10 cellular contexts compared by ENCODE assay signal in the genomic region with DNA sequence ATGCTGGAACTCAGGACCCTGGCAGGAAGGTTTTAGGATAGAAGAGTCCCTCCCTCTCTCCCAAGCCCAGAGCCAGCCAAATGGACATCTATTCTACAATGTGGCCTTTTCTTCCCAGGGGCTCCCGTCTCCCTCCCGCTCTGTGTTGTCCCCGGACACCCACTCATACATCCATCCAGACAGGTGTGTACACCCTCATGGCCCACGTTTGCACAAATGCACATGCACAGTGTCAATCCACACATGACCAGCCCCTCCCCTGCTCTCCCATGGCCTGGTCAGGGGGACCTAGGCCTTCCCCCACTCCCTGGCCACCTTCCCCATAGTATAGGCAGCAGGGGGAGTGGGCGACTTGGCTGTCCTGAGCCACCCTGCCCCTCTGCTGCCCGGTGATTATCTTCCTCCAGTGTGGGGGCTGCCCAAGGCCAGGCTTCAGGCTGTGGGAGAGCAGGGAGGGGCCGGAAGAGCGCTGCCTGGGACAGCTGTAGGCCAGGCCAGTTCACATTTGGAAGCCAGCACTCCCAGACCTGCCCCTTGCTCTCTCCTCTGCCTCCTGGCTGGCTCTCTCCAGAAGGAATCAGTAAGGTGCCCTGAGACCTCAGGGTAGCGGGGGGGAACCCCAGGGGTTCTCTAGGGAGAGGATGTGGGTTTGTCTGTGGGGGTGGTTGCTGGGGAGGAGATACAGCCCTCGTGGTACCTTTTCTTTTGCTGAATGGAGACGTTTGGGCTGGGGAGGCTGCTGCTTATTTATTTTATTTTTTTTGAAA. TPM values are rescaled to one million over a fixed set of nuclear protein-coding genes. Genes with fewer than 3 reads are reported as not detected.
DNase-seq lines count a peak whose midpoint lies in the region; ATAC-seq, FAIRE-seq and TF ChIP-seq lines count a peak whose summit lies in the region.
"Had no signal": no experiment of that assay in that cellular context is flagged by ENCODE, and none has a peak within 500 bp of the region (broad histone marks: within the 10 kb centered on the region; RNA-seq: fewer than 3 reads in every experiment).

No MANE protein-coding gene starts in this region.

- TF ChIP-seq CTCF in GM12878 (IDR thresholded peaks at IDR 0.05 in 2 of 3, conservative IDR thresholded peaks at IDR 0.05 in 1 of 3; ENCODE audit: control insufficient read depth in 2 of 3, extremely low read depth in 1 of 3, insufficient read depth in 1 of 3, low read depth in 3 of 3, low read length in 3 of 3) (no peak), dorsolateral prefrontal cortex (IDR thresholded peaks at IDR 0.05 in 54 of 56, conservative IDR thresholded peaks at IDR 0.05 in 2 of 56; ENCODE audit: low read depth in 1 of 56, partially characterized antibody in 56 of 56) (no peak), GM23338 (conservative IDR thresholded peaks at IDR 0.05; ENCODE audit: low read depth in 2 of 2) (no peak)

- RAD21 ChIA-PET in GM12878 (lab: Charles Lee; ENCODE audit: unreplicated experiment) = interaction anchor here (1.2 to 2.4 kb wide), 4 partner anchors 9 to 21 kb away, joined by 3 to 12 read pairs (median 6); no protein-coding TSS in a partner anchor

- peak; percentile 58 for ATAC-seq in GM21576 (IDR thresholded peaks at IDR 0.05; ENCODE audit: unreplicated experiment)
- ATAC-seq in GM12878 = peak; percentile 61
- no peak for ATAC-seq in GM23338

- peaks cover 20% of the 10 kb centered on the region for H3K27me3 Mint-ChIP-seq in GM23338 (ENCODE audit: insufficient read depth, low read depth, poor library complexity)

- POLR2A ChIA-PET in GM12878 (lab: Charles Lee) = interaction anchor here (0.7 to 1.3 kb wide), 3 partner anchors 9 to 177 kb away, joined by 3 read pairs; a partner anchor contains a TSS

- peaks cover 57% of the 10 kb centered on the region for H3K4me1 ChIP-seq in GM12878 (ENCODE audit: control insufficient read depth, insufficient read depth, low read length)
- peaks cover 13% of the 10 kb centered on the region for H3K4me1 ChIP-seq in GM23338 (ENCODE audit: insufficient read depth)

- H3K9me2 ChIP-seq in GM23338 (ENCODE audit: insufficient read depth) = no peaks in the 10 kb centered on the region

- DNase-seq in AG20443 (ENCODE audit: low spot score) (peak; percentile 41), T follicular helper cell (ENCODE audit: low read depth) (peak; percentile 74), GM12878 (ENCODE audit: low read depth, low spot score) (peak; percentile 56), EL (no peak), dorsolateral prefrontal cortex (no peak), GM23338 (ENCODE audit: low spot score) (no peak)
- DNase-seq in stimulated activated naive CD4-positive, alpha-beta T cell treated with Interleukin-2 at 50 U/mL for 16 hours (lab: John Stamatoyannopoulos, UW) = peak; percentile 61
- DNase-seq: heart right ventricle had no signal

- H3K79me2 ChIP-seq in GM12878 (ENCODE audit: control insufficient read depth, insufficient read depth, low read length) (peaks cover 20% of the 10 kb centered on the region), GM23338 (replicated peaks; ENCODE audit: insufficient read depth) (no peaks in the 10 kb centered on the region)

- H3K27ac Mint-ChIP-seq in GM23338 = no peak overlapping the region

- SMC1A ChIA-PET in GM12878 (lab: Charles Lee; ENCODE audit: uncharacterized antibody, unreplicated experiment) = interaction anchor here (0.9 to 2.4 kb wide), 8 partner anchors 9 to 149 kb away, joined by 3 to 21 read pairs (median 4); no protein-coding TSS in a partner anchor

- TF ChIP-seq EP300 in GM12878 (IDR thresholded peaks at IDR 0.05; ENCODE audit: borderline replicate concordance in 1 of 2, control insufficient read depth in 1 of 2, low read depth in 2 of 2, low read length in 2 of 2) = peak; percentile 54 to 74; a peak in 2 of 4 replicates

- H3K36me3 ChIP-seq in GM12878 (ENCODE audit: control insufficient read depth in 2 of 2, insufficient read depth in 2 of 2, low read length in 1 of 2) (no peaks in the 10 kb centered on the region), GM23338 (ENCODE audit: insufficient read depth) (no peaks in the 10 kb centered on the region)
- H3K36me3 ChIP-seq: heart right ventricle, thoracic aorta had no signal

- H3K9ac ChIP-seq in GM12878 (ENCODE audit: control insufficient read depth, insufficient read depth, low read length) = peak overlapping the region; percentile 31; the same call in 1 of the 2 replicates

- no peak for TF ChIP-seq RAD21 in GM12878 (IDR thresholded peaks at IDR 0.05; ENCODE audit: insufficient read depth, low read depth, low read length)

- in situ Hi-C loops in GM12878 (cut with MboI) = no loop called here

- no peak overlapping the region for H3K4me3 Mint-ChIP-seq in GM23338

- H4K20me1 ChIP-seq in GM12878 (ENCODE audit: control insufficient read depth, insufficient read depth) (no peaks in the 10 kb centered on the region), GM23338 (replicated peaks; ENCODE audit: insufficient read depth) (no peaks in the 10 kb centered on the region)

- WGBS in GM12878 (ENCODE audit: insufficient coverage, insufficient replicate concordance, low lambda C conversion rate, missing lambda C conversion rate) = 22% methylated on average over 11 of the region's 11 CpGs

- H3K27me3 ChIP-seq in GM12878 (replicated peaks in 1 of 2; ENCODE audit: control insufficient read depth in 2 of 2, insufficient read depth in 2 of 2, low read length in 1 of 2) = no peaks in the 10 kb centered on the region
- H3K27me3 ChIP-seq in dorsolateral prefrontal cortex = no peaks in the 10 kb centered on the region
- no peaks in the 10 kb centered on the region for H3K27me3 ChIP-seq in GM23338 (ENCODE audit: insufficient read depth)
- H3K27me3 ChIP-seq: heart right ventricle had no signal

- FAIRE-seq in GM12878 (lab: Jason Lieb, UNC) = no peak

- no peaks in the 10 kb centered on the region for H3K9me3 ChIP-seq in GM12878 (replicated peaks; ENCODE audit: control insufficient read depth, insufficient read depth, low read length)
- H3K9me3 ChIP-seq: heart right ventricle, thoracic aorta had no signal

- peak overlapping the region; percentile 71 for H3K4me2 ChIP-seq in GM12878 (ENCODE audit: control insufficient read depth, insufficient read depth)
- H3K4me2 ChIP-seq in GM23338 = no peak overlapping the region

- CTCF ChIA-PET in GM12878 (lab: Yijun Ruan, JAX) = interaction anchor here (1.1 to 9.2 kb wide), 8 partner anchors 9 to 152 kb away, joined by 3 to 171 read pairs (median 9); a partner anchor contains a TSS

- H2AFZ ChIP-seq in GM12878 (ENCODE audit: control insufficient read depth, low read depth, low read length) (0 out of 2 replicates have a peak overlapping the region, but pooled peaks have one; percentile 7), GM23338 (no peak overlapping the region)

- H3K4me1 Mint-ChIP-seq in GM23338 = peaks cover 60% of the 10 kb centered on the region

- intact Hi-C loops in GM12878 (cut with micrococcal nuclease; ENCODE audit: unreplicated experiment) = no loop called here
- intact Hi-C loops in dorsolateral prefrontal cortex (cut with DNase I) = no loop called here

- H3K36me3 Mint-ChIP-seq in GM23338 (ENCODE audit: low read depth) = no peaks in the 10 kb centered on the region

- H3K27ac ChIP-seq in GM12878 (ENCODE audit: control insufficient read depth, insufficient read depth) (peak overlapping the region; percentile 29), dorsolateral prefrontal cortex (no peak overlapping the region), GM23338 (ENCODE audit: low read depth) (no peak overlapping the region)
- H3K27ac ChIP-seq: thoracic aorta had no signal

- no peaks in the 10 kb centered on the region for H3F3A ChIP-seq in GM23338 (replicated peaks; ENCODE audit: low read depth)

- H3K4me3 ChIP-seq in GM12878 (peak overlapping the region; percentile 26), dorsolateral prefrontal cortex (no peak overlapping the region), GM23338 (no peak overlapping the region)
- H3K4me3 ChIP-seq: heart right ventricle, thoracic aorta had no signal

- peaks cover 1% of the 10 kb centered on the region; the same call in 1 of the 3 replicates for H3K9me3 Mint-ChIP-seq in GM23338

- no TSS peak for BruUV-seq in GM12878 (replicated peaks; lab: Mats Ljungman, UMichigan)

- peak; percentile 27; the same call in 1 of the 2 replicates for TF ChIP-seq POLR2A in GM12878 (IDR thresholded peaks at IDR 0.05; ENCODE audit: low read depth, low read length)

RNA-seq across cellular contexts. Expression of a gene that starts 4.1 kb away (rescaled TPM):
- 135 and 145 TPM in 2 replicates for total RNA-seq in GM12878 (2013; cell fraction: nucleolus; rRNA removed)
- total RNA-seq in GM12878 (2014; rRNA removed) = 95.2 and 111 TPM in 2 replicates
- 61.6 and 78.5 TPM in 2 replicates for total RNA-seq in GM12878 (2014; rRNA removed; fragmentation: Illumina TruSeq; extraction: Trizol)
- total RNA-seq in GM12878 (2021) = 99.8 and 102 TPM in 2 replicates
- polyA plus RNA-seq in GM12878 (2011; ENCODE audit: low read depth) = 31.0 TPM
- 74.3 and 91.0 TPM in 2 replicates for polyA plus RNA-seq in GM12878 (2011; rRNA removed)
- polyA plus RNA-seq in GM12878 (2011; cell fraction: cytosol; rRNA removed) = 168 and 186 TPM in 2 replicates
- polyA plus RNA-seq in GM12878 (2011; cell fraction: nucleus; rRNA removed) = 173 and 188 TPM in 2 replicates
- polyA plus RNA-seq in GM12878 (2012) = 48.5 and 49.9 TPM in 2 replicates
- 73.7 and 102 TPM in 2 replicates for polyA plus RNA-seq in GM12878 (2014; fragmentation: Illumina TruSeq; extraction: Trizol)
- 10 to 100 TPM in 1 of 2 experiments, 1 to 10 TPM in 1; 7.9 to 14.2 TPM for polyA plus RNA-seq in GM12878 (2014; fragmentation: Nextera tagmentation; extraction: Ambion mirVana)
- 100 and 102 TPM in 2 replicates for polyA plus RNA-seq in GM12878 (2014; rRNA removed)
- 100 to 1,000 TPM; 116 to 117 TPM for polyA plus RNA-seq in GM12878 (2016; fragmentation: Nextera tagmentation; extraction: Ambion mirVana)
- 97.4 and 135 TPM in 2 replicates for polyA minus RNA-seq in GM12878 (2011; rRNA and poly(A)+ RNA removed)
- polyA minus RNA-seq in GM12878 (2011; cell fraction: cytosol; rRNA and poly(A)+ RNA removed) = 50.4 and 50.5 TPM in 2 replicates
- polyA minus RNA-seq in GM12878 (2011; cell fraction: nucleus; rRNA and poly(A)+ RNA removed) = 50.2 and 85.1 TPM in 2 replicates
- 1 to 10 TPM in 52 of 120 experiments, under 1 TPM in 48, not detected in 20; 0.16 to 4.1 (median 1.0) TPM for total RNA-seq in dorsolateral prefrontal cortex
- 0.12 TPM in 1 of 2 replicates, not detected in the other for total RNA-seq in GM23338 (2014; rRNA removed; shearing (Covaris generic))
- 0.33 TPM in 1 of 2 replicates, not detected in the other for polyA plus RNA-seq in GM23338 (2016; fragmentation: Nextera tagmentation; extraction: Ambion mirVana)

RNA-seq across cellular contexts. Expression of a gene that starts 19.9 kb away (rescaled TPM):
- 13.7 and 18.1 TPM in 2 replicates for total RNA-seq in GM12878 (2013; cell fraction: nucleolus; rRNA removed)
- total RNA-seq in GM12878 (2014; rRNA removed) (18.8 and 20.7 TPM in 2 replicates), GM12878 (2014; rRNA removed; fragmentation: Illumina TruSeq; extraction: Trizol) (10.3 and 12.0 TPM in 2 replicates), GM12878 (2021) (30.5 and 33.6 TPM in 2 replicates), dorsolateral prefrontal cortex (100 to 1,000 TPM in 119 of 120 experiments, 10 to 100 TPM in 1; 88.0 to 248 (median 166) TPM)
- polyA plus RNA-seq in GM12878 (2011; ENCODE audit: low read depth) = 23.6 TPM
- polyA plus RNA-seq in GM12878 (2011; rRNA removed) (49.2 and 49.5 TPM in 2 replicates), GM12878 (2014; fragmentation: Illumina TruSeq; extraction: Trizol) (11.3 and 15.4 TPM in 2 replicates), GM12878 (2014; fragmentation: Nextera tagmentation; extraction: Ambion mirVana) (1 to 10 TPM in 1 of 2 experiments, under 1 TPM in 1; 0.34 to 2.4 TPM), GM12878 (2014; rRNA removed) (22.8 and 25.7 TPM in 2 replicates), GM12878 (2016; fragmentation: Nextera tagmentation; extraction: Ambion mirVana) (10 to 100 TPM; 10.8 to 15.4 TPM), GM23338 (2016; fragmentation: Nextera tagmentation; extraction: Ambion mirVana) (28.5 and 32.7 TPM in 2 replicates)
- 26.9 and 35.2 TPM in 2 replicates for polyA plus RNA-seq in GM12878 (2011; cell fraction: cytosol; rRNA removed)
- polyA plus RNA-seq in GM12878 (2011; cell fraction: nucleus; rRNA removed) = 35.2 and 47.4 TPM in 2 replicates
- polyA plus RNA-seq in GM12878 (2012) = 21.0 and 42.5 TPM in 2 replicates
- 18.5 and 19.3 TPM in 2 replicates for polyA minus RNA-seq in GM12878 (2011; rRNA and poly(A)+ RNA removed)
- 11.0 and 13.8 TPM in 2 replicates for polyA minus RNA-seq in GM12878 (2011; cell fraction: cytosol; rRNA and poly(A)+ RNA removed)
- 8.1 and 10.2 TPM in 2 replicates for polyA minus RNA-seq in GM12878 (2011; cell fraction: nucleus; rRNA and poly(A)+ RNA removed)
- 29.7 and 30.3 TPM in 2 replicates for total RNA-seq in GM23338 (2014; rRNA removed; shearing (Covaris generic))

RNA-seq across cellular contexts. Expression of a gene that starts 29.1 kb away (rescaled TPM):
- total RNA-seq in GM12878 (2013; cell fraction: nucleolus; rRNA removed) = 0.13 TPM in 1 of 2 replicates, not detected in the other
- 0.05 TPM in 1 of 2 replicates, not detected in the other for total RNA-seq in GM12878 (2014; rRNA removed)
- not detected in 2 replicates for total RNA-seq in GM12878 (2014; rRNA removed; fragmentation: Illumina TruSeq; extraction: Trizol)
- not detected in 2 replicates for total RNA-seq in GM12878 (2021)
- not detected for polyA plus RNA-seq in GM12878 (2011; ENCODE audit: low read depth)
- not detected in 2 replicates for polyA plus RNA-seq in GM12878 (2011; rRNA removed)
- 0.01 and 0.05 TPM in 2 replicates for polyA plus RNA-seq in GM12878 (2011; cell fraction: cytosol; rRNA removed)
- polyA plus RNA-seq in GM12878 (2011; cell fraction: nucleus; rRNA removed) = 0.12 and 0.19 TPM in 2 replicates
- 0.04 TPM in 1 of 2 replicates, not detected in the other for polyA plus RNA-seq in GM12878 (2012)
- polyA plus RNA-seq in GM12878 (2014; fragmentation: Illumina TruSeq; extraction: Trizol) = not detected in 2 replicates
- not detected for polyA plus RNA-seq in GM12878 (2014; fragmentation: Nextera tagmentation; extraction: Ambion mirVana)
- polyA plus RNA-seq in GM12878 (2014; rRNA removed) = 0.04 TPM in 1 of 2 replicates, not detected in the other
- polyA plus RNA-seq in GM12878 (2016; fragmentation: Nextera tagmentation; extraction: Ambion mirVana) = not detected
- polyA minus RNA-seq in GM12878 (2011; rRNA and poly(A)+ RNA removed) = not detected in 2 replicates
- not detected in 2 replicates for polyA minus RNA-seq in GM12878 (2011; cell fraction: cytosol; rRNA and poly(A)+ RNA removed)
- not detected in 2 replicates for polyA minus RNA-seq in GM12878 (2011; cell fraction: nucleus; rRNA and poly(A)+ RNA removed)
- 1 to 10 TPM in 26 of 120 experiments, under 1 TPM in 85, not detected in 9; 0.12 to 4.0 (median 0.62) TPM for total RNA-seq in dorsolateral prefrontal cortex
- 0.58 and 0.66 TPM in 2 replicates for total RNA-seq in GM23338 (2014; rRNA removed; shearing (Covaris generic))
- polyA plus RNA-seq in GM23338 (2016; fragmentation: Nextera tagmentation; extraction: Ambion mirVana) = 0.89 and 0.96 TPM in 2 replicates

RNA-seq across cellular contexts. Expression of a gene that starts 41.7 kb away (rescaled TPM):
- not detected in 2 replicates for total RNA-seq in GM12878 (2013; cell fraction: nucleolus; rRNA removed)
- total RNA-seq in GM12878 (2014; rRNA removed) (under 0.01 TPM in 1 of 2 replicates, not detected in the other), GM12878 (2014; rRNA removed; fragmentation: Illumina TruSeq; extraction: Trizol) (not detected in 2 replicates), GM12878 (2021) (not detected in 2 replicates), dorsolateral prefrontal cortex (100 to 1,000 TPM in 3 of 120 experiments, 10 to 100 TPM in 117; 26.2 to 167 (median 58.0) TPM)
- 0.05 TPM for polyA plus RNA-seq in GM12878 (2011; ENCODE audit: low read depth)
- polyA plus RNA-seq in GM12878 (2011; rRNA removed) (not detected in 2 replicates), GM12878 (2014; fragmentation: Illumina TruSeq; extraction: Trizol) (not detected in 2 replicates), GM12878 (2014; fragmentation: Nextera tagmentation; extraction: Ambion mirVana) (under 1 TPM; under 0.01 to 0.02 TPM), GM12878 (2014; rRNA removed) (0.01 TPM in 1 of 2 replicates, not detected in the other), GM12878 (2016; fragmentation: Nextera tagmentation; extraction: Ambion mirVana) (under 1 TPM; 0.03 to 0.08 TPM), GM23338 (2016; fragmentation: Nextera tagmentation; extraction: Ambion mirVana) (0.08 and 0.19 TPM in 2 replicates)
- 0.02 TPM in 1 of 2 replicates, not detected in the other for polyA plus RNA-seq in GM12878 (2011; cell fraction: cytosol; rRNA removed)
- polyA plus RNA-seq in GM12878 (2011; cell fraction: nucleus; rRNA removed) = not detected in 2 replicates
- 0.06 and 0.14 TPM in 2 replicates for polyA plus RNA-seq in GM12878 (2012)
- not detected in 2 replicates for polyA minus RNA-seq in GM12878 (2011; rRNA and poly(A)+ RNA removed)
- polyA minus RNA-seq in GM12878 (2011; cell fraction: cytosol; rRNA and poly(A)+ RNA removed) = not detected in 2 replicates
- polyA minus RNA-seq in GM12878 (2011; cell fraction: nucleus; rRNA and poly(A)+ RNA removed) = not detected in 2 replicates
- total RNA-seq in GM23338 (2014; rRNA removed; shearing (Covaris generic)) = 0.21 TPM in 1 of 2 replicates, not detected in the other
- total RNA-seq: thoracic aorta had no signal

Comparison
In these comparisons a context has a peak if more than half of its experiments do, and no peak if none do; other contexts are left out.
1. DNase-seq: peak in AG20443 (single experiment), T follicular helper cell (single experiment), GM12878 (single experiment) and stimulated activated naive CD4-positive, alpha-beta T cell treated with Interleukin-2 at 50 U/mL for 16 hours (single experiment); none in EL (single experiment), dorsolateral prefrontal cortex (0 of 10) and GM23338 (single experiment).
2. RNA of a gene that starts 4.1 kb away (total RNA-seq): 61.6 to 145 TPM in GM12878; 0.16 to 4.1 TPM in dorsolateral prefrontal cortex and 0.12 TPM in GM23338; every median in the first group is over 10 times any median in the second.